ENCODE assay signal across 1 cellular context in the genomic region with DNA sequence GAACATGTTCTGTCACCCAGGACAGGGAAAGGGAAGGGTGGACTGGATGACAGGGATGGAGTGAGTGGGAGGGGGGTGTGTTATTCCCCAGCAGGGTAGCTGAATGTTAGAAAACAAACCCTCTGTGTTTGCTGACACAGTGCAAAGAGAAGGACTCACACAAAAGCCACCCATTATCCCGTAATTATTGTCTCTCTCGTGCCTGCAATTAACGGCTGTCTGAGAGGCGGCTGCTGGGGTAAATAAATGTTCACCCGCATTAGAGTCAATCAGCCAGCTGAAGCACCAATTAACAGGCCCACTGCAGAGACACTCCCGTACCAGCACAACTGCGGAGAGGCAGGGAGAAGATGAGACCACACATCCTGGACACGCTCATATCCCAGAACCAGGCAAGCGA.
TF ChIP-seq lines count a peak whose summit lies in the region.

No MANE protein-coding gene starts in this region.

TF ChIP-seq in HEK293, 187 proteins besides CTCF, POLR2A, EP300 and RAD21 (continued from another document):
- TF ChIP-seq OSR2 (tag by site-specific recombination; IDR thresholded peaks at IDR 0.05) (peak; percentile 86), ZNF776 (tag by site-specific recombination; IDR thresholded peaks at IDR 0.05; ENCODE audit: borderline replicate concordance) (no peak), ZNF596 (tag by site-specific recombination; IDR thresholded peaks at IDR 0.05) (0 out of 2 replicates have a peak, but pooled peaks have one; percentile 54), ZFP37 (tag by site-specific recombination; IDR thresholded peaks at IDR 0.05) (no peak), WT1 (tag by site-specific recombination; IDR thresholded peaks at IDR 0.05) (peak; percentile 98), ZBTB17 (tag by site-specific recombination; IDR thresholded peaks at IDR 0.05) (no peak), ZNF354C (tag by site-specific recombination; IDR thresholded peaks at IDR 0.05; ENCODE audit: borderline replicate concordance, low read depth) (no peak), KLF10 (tag by site-specific recombination; IDR thresholded peaks at IDR 0.05) (peak; percentile 74), MYNN (tag by site-specific recombination; IDR thresholded peaks at IDR 0.05; ENCODE audit: borderline replicate concordance) (no peak), ZNF830 (tag by site-specific recombination; IDR thresholded peaks at IDR 0.05; ENCODE audit: low read depth) (no peak), ZNF785 (tag by site-specific recombination; IDR thresholded peaks at IDR 0.05) (no peak), SCRT1 (tag by site-specific recombination; IDR thresholded peaks at IDR 0.05; ENCODE audit: borderline replicate concordance) (no peak), SP2 (tag by site-specific recombination; IDR thresholded peaks at IDR 0.05) (no peak), ZNF768 (tag by site-specific recombination; IDR thresholded peaks at IDR 0.05) (no peak), GLI2 (tag by site-specific recombination; IDR thresholded peaks at IDR 0.05; ENCODE audit: borderline replicate concordance, low read depth) (peak; percentile 56; the same call in 1 of the 2 replicates)
- TF ChIP-seq, protein P1, sequence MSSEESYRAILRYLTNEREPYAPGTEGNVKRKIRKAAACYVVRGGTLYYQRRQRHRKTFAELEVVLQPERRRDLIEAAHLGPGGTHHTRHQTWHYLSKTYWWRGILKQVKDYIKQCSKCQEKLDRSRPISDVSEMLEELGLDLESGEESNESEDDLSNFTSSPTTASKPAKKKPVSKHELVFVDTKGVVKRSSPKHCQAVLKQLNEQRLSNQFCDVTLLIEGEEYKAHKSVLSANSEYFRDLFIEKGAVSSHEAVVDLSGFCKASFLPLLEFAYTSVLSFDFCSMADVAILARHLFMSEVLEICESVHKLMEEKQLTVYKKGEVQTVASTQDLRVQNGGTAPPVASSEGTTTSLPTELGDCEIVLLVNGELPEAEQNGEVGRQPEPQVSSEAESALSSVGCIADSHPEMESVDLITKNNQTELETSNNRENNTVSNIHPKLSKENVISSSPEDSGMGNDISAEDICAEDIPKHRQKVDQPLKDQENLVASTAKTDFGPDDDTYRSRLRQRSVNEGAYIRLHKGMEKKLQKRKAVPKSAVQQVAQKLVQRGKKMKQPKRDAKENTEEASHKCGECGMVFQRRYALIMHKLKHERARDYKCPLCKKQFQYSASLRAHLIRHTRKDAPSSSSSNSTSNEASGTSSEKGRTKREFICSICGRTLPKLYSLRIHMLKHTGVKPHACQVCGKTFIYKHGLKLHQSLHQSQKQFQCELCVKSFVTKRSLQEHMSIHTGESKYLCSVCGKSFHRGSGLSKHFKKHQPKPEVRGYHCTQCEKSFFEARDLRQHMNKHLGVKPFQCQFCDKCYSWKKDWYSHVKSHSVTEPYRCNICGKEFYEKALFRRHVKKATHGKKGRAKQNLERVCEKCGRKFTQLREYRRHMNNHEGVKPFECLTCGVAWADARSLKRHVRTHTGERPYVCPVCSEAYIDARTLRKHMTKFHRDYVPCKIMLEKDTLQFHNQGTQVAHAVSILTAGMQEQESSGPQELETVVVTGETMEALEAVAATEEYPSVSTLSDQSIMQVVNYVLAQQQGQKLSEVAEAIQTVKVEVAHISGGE (tag by site-specific recombination; conservative IDR thresholded peaks at IDR 0.05; ENCODE audit: low read depth), result no peak
- TF ChIP-seq, protein P2, sequence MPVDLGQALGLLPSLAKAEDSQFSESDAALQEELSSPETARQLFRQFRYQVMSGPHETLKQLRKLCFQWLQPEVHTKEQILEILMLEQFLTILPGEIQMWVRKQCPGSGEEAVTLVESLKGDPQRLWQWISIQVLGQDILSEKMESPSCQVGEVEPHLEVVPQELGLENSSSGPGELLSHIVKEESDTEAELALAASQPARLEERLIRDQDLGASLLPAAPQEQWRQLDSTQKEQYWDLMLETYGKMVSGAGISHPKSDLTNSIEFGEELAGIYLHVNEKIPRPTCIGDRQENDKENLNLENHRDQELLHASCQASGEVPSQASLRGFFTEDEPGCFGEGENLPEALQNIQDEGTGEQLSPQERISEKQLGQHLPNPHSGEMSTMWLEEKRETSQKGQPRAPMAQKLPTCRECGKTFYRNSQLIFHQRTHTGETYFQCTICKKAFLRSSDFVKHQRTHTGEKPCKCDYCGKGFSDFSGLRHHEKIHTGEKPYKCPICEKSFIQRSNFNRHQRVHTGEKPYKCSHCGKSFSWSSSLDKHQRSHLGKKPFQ (tag by site-specific recombination; IDR thresholded peaks at IDR 0.05), result 0 out of 2 replicates have a peak, but pooled peaks have one; percentile 40
- TF ChIP-seq, protein P3, sequence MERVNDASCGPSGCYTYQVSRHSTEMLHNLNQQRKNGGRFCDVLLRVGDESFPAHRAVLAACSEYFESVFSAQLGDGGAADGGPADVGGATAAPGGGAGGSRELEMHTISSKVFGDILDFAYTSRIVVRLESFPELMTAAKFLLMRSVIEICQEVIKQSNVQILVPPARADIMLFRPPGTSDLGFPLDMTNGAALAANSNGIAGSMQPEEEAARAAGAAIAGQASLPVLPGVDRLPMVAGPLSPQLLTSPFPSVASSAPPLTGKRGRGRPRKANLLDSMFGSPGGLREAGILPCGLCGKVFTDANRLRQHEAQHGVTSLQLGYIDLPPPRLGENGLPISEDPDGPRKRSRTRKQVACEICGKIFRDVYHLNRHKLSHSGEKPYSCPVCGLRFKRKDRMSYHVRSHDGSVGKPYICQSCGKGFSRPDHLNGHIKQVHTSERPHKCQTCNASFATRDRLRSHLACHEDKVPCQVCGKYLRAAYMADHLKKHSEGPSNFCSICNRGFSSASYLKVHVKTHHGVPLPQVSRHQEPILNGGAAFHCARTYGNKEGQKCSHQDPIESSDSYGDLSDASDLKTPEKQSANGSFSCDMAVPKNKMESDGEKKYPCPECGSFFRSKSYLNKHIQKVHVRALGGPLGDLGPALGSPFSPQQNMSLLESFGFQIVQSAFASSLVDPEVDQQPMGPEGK (tag by site-specific recombination; IDR thresholded peaks at IDR 0.05), result peak; percentile 48
- TF ChIP-seq, protein P4, sequence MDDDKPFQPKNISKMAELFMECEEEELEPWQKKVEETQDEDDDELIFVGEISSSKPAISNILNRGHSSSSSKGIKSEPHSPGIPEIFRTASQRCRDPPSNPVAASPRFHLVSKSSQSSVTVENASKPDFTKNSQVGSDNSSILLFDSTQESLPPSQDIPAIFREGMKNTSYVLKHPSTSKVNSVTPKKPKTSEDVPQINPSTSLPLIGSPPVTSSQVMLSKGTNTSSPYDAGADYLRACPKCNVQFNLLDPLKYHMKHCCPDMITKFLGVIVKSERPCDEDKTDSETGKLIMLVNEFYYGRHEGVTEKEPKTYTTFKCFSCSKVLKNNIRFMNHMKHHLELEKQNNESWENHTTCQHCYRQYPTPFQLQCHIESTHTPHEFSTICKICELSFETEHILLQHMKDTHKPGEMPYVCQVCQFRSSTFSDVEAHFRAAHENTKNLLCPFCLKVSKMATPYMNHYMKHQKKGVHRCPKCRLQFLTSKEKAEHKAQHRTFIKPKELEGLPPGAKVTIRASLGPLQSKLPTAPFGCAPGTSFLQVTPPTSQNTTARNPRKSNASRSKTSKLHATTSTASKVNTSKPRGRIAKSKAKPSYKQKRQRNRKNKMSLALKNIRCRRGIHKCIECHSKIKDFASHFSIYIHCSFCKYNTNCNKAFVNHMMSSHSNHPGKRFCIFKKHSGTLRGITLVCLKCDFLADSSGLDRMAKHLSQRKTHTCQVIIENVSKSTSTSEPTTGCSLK (tag by site-specific recombination; IDR thresholded peaks at IDR 0.05), result no peak
- TF ChIP-seq, protein P5, sequence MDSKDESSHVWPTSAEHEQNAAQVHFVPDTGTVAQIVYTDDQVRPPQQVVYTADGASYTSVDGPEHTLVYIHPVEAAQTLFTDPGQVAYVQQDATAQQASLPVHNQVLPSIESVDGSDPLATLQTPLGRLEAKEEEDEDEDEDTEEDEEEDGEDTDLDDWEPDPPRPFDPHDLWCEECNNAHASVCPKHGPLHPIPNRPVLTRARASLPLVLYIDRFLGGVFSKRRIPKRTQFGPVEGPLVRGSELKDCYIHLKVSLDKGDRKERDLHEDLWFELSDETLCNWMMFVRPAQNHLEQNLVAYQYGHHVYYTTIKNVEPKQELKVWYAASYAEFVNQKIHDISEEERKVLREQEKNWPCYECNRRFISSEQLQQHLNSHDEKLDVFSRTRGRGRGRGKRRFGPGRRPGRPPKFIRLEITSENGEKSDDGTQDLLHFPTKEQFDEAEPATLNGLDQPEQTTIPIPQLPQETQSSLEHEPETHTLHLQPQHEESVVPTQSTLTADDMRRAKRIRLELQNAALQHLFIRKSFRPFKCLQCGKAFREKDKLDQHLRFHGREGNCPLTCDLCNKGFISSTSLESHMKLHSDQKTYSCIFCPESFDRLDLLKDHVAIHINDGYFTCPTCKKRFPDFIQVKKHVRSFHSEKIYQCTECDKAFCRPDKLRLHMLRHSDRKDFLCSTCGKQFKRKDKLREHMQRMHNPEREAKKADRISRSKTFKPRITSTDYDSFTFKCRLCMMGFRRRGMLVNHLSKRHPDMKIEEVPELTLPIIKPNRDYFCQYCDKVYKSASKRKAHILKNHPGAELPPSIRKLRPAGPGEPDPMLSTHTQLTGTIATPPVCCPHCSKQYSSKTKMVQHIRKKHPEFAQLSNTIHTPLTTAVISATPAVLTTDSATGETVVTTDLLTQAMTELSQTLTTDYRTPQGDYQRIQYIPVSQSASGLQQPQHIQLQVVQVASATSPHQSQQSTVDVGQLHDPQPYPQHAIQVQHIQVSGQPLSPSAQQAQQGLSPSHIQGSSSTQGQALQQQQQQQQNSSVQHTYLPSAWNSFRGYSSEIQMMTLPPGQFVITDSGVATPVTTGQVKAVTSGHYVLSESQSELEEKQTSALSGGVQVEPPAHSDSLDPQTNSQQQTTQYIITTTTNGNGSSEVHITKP (tag by site-specific recombination; IDR thresholded peaks at IDR 0.05), result no peak; the same call in 1 of the 2 replicates
